Comparison of ENCODE assay signal across 10 cellular contexts in genomic region chrX:53084043-53084570, GRCh38. TPM values are rescaled to one million over a fixed set of nuclear protein-coding genes. Genes with fewer than 3 reads are reported as not detected.
DNase-seq lines count a peak whose midpoint lies in the region; ATAC-seq and TF ChIP-seq lines count a peak whose summit lies in the region.
"Had no signal": no experiment of that assay in that cellular context is flagged by ENCODE, and none has a peak within 500 bp of the region (broad histone marks: within the 10 kb centered on the region; RNA-seq: fewer than 3 reads in every experiment).

No MANE protein-coding gene starts in this region.

- H3K4me3 ChIP-seq in iPS-20b (ENCODE audit: low read length) (peak overlapping the region; percentile 77; the same call in 1 of the 2 replicates), suprapubic skin (peak overlapping the region; percentile 77), adrenal gland (peak overlapping the region in 1 of 4 donors; percentile 79)

- H3K27ac Mint-ChIP-seq in activated CD8-positive, alpha-beta T cell treated with anti-CD3 and anti-CD28 coated beads for 36 hours: peak overlapping the region; percentile 71
- H3K27ac Mint-ChIP-seq in activated CD8-positive, alpha-beta T cell treated with anti-CD3 and anti-CD28 coated beads, Interleukin-2, amount 10 ng/mL, durations not matched to agents 7 days and 5 days: no peak overlapping the region
- H3K27ac Mint-ChIP-seq in activated naive CD4-positive, alpha-beta T cell treated with anti-CD3 and anti-CD28 coated beads, Interleukin-2, amount 50 U/mL, for 72 hours: peak overlapping the region; percentile 91 to 96

- 60% methylated on average over 4 of the region's 4 CpGs for WGBS in suprapubic skin
- 35 to 61% (median 46%) methylated on average over 2 to 4 of the region's 4 CpGs for WGBS in adrenal gland, 4 donors

- intact Hi-C loops in activated CD8-positive, alpha-beta T cell treated with anti-CD3 and anti-CD28 coated beads for 36 hours (cut with micrococcal nuclease): no loop called here
- intact Hi-C loops in adrenal gland (cut with DNase I): no loop called here

- H3K9me3 Mint-ChIP-seq in activated CD8-positive, alpha-beta T cell treated with anti-CD3 and anti-CD28 coated beads for 36 hours: no peaks in the 10 kb centered on the region
- no peaks in the 10 kb centered on the region for H3K9me3 Mint-ChIP-seq in activated CD8-positive, alpha-beta T cell treated with anti-CD3 and anti-CD28 coated beads, Interleukin-2, amount 10 ng/mL, durations not matched to agents 7 days and 5 days (ENCODE audit: insufficient read depth)
- H3K9me3 Mint-ChIP-seq in activated naive CD4-positive, alpha-beta T cell treated with anti-CD3 and anti-CD28 coated beads, Interleukin-2, amount 50 U/mL, for 72 hours: no peaks in the 10 kb centered on the region

- CTCF ChIA-PET in activated CD8-positive, alpha-beta T cell treated with anti-CD3 and anti-CD28 coated beads for 36 hours (lab: Charles Lee): no interaction called here
- CTCF ChIA-PET in activated CD8-positive, alpha-beta T cell treated with anti-CD3 and anti-CD28 coated beads, Interleukin-2, amount 10 ng/mL, durations not matched to agents 7 days and 5 days (lab: Charles Lee): no interaction called here

- H3K4me3 Mint-ChIP-seq in activated CD8-positive, alpha-beta T cell treated with anti-CD3 and anti-CD28 coated beads for 36 hours: peak overlapping the region; percentile 89
- no peak overlapping the region for H3K4me3 Mint-ChIP-seq in activated CD8-positive, alpha-beta T cell treated with anti-CD3 and anti-CD28 coated beads, Interleukin-2, amount 10 ng/mL, durations not matched to agents 7 days and 5 days

- TF ChIP-seq EP300 in suprapubic skin (IDR thresholded peaks at IDR 0.05): no peak

- no peaks in the 10 kb centered on the region; the same call in 1 of the 2 replicates for H3K27me3 ChIP-seq in iPS-20b (ENCODE audit: insufficient read depth, low read length)
- H3K27me3 ChIP-seq in suprapubic skin: no peaks in the 10 kb centered on the region
- H3K27me3 ChIP-seq in adrenal gland: no peaks in the 10 kb centered on the region

- peaks cover 51% of the 10 kb centered on the region for H3K36me3 Mint-ChIP-seq in activated CD8-positive, alpha-beta T cell treated with anti-CD3 and anti-CD28 coated beads for 36 hours (ENCODE audit: low read depth)
- peaks cover 32% of the 10 kb centered on the region for H3K36me3 Mint-ChIP-seq in activated CD8-positive, alpha-beta T cell treated with anti-CD3 and anti-CD28 coated beads, Interleukin-2, amount 10 ng/mL, durations not matched to agents 7 days and 5 days (ENCODE audit: low read depth)
- peaks cover 38% of the 10 kb centered on the region in 2 donors for H3K36me3 Mint-ChIP-seq in activated naive CD4-positive, alpha-beta T cell treated with anti-CD3 and anti-CD28 coated beads, Interleukin-2, amount 50 U/mL, for 72 hours

- H3K9me3 ChIP-seq in iPS-20b (ENCODE audit: insufficient read depth, low read depth, low read length): no peaks in the 10 kb centered on the region
- H3K9me3 ChIP-seq in suprapubic skin: no peaks in the 10 kb centered on the region
- H3K9me3 ChIP-seq in adrenal gland (replicated peaks in 1 of 3): no peaks in the 10 kb centered on the region

- H3K27me3 Mint-ChIP-seq in activated CD8-positive, alpha-beta T cell treated with anti-CD3 and anti-CD28 coated beads for 36 hours: no peaks in the 10 kb centered on the region
- no peaks in the 10 kb centered on the region for H3K27me3 Mint-ChIP-seq in activated CD8-positive, alpha-beta T cell treated with anti-CD3 and anti-CD28 coated beads, Interleukin-2, amount 10 ng/mL, durations not matched to agents 7 days and 5 days (ENCODE audit: low read depth)

- ATAC-seq in activated CD8-positive, alpha-beta T cell treated with anti-CD3 and anti-CD28 coated beads for 36 hours: no peak
- no peak for ATAC-seq in activated CD8-positive, alpha-beta T cell treated with anti-CD3 and anti-CD28 coated beads, Interleukin-2, amount 10 ng/mL, durations not matched to agents 7 days and 5 days
- peak in 1 of 2 donors; percentile 3 for ATAC-seq in activated naive CD4-positive, alpha-beta T cell treated with anti-CD3 and anti-CD28 coated beads, Interleukin-2, amount 50 U/mL, for 72 hours
- no peak for ATAC-seq in GM21529 (IDR thresholded peaks at IDR 0.05; ENCODE audit: unreplicated experiment)
- no peak for ATAC-seq in GM18502 (IDR thresholded peaks at IDR 0.05; ENCODE audit: poor library complexity, unreplicated experiment)

- peaks cover 61% of the 10 kb centered on the region for H3K4me1 Mint-ChIP-seq in activated CD8-positive, alpha-beta T cell treated with anti-CD3 and anti-CD28 coated beads for 36 hours (ENCODE audit: low read depth)
- H3K4me1 Mint-ChIP-seq in activated CD8-positive, alpha-beta T cell treated with anti-CD3 and anti-CD28 coated beads, Interleukin-2, amount 10 ng/mL, durations not matched to agents 7 days and 5 days (ENCODE audit: low read depth): peaks cover 46% of the 10 kb centered on the region

- no peak for DNase-seq in activated CD8-positive, alpha-beta T cell treated with anti-CD3 and anti-CD28 coated beads for 36 hours
- no peak for DNase-seq in activated CD8-positive, alpha-beta T cell treated with anti-CD3 and anti-CD28 coated beads, Interleukin-2, amount 10 ng/mL, durations not matched to agents 7 days and 5 days
- DNase-seq in activated naive CD4-positive, alpha-beta T cell treated with anti-CD3 and anti-CD28 coated beads, Interleukin-2, amount 50 U/mL, for 72 hours (ENCODE audit: low spot score in 2 of 2): no peak
- DNase-seq in suprapubic skin (ENCODE audit: low spot score in 2 of 2) (no peak), adrenal gland (no peak)
- DNase-seq: activated CD4-positive, alpha-beta T cell treated with anti-CD3 and anti-CD28 coated beads for 48 hours; NCI-H1417 had no signal

- H3K9ac ChIP-seq in iPS-20b (ENCODE audit: low read depth, low read length): no peak overlapping the region

- TF ChIP-seq CTCF in activated CD8-positive, alpha-beta T cell treated with anti-CD3 and anti-CD28 coated beads for 36 hours (IDR thresholded peaks at IDR 0.05): no peak
- TF ChIP-seq CTCF in suprapubic skin (IDR thresholded peaks at IDR 0.05): no peak
- TF ChIP-seq CTCF in adrenal gland (IDR thresholded peaks at IDR 0.05): no peak

- POLR2A ChIA-PET in activated CD8-positive, alpha-beta T cell treated with anti-CD3 and anti-CD28 coated beads for 36 hours (lab: Charles Lee): no interaction called here
- POLR2A ChIA-PET in activated CD8-positive, alpha-beta T cell treated with anti-CD3 and anti-CD28 coated beads, Interleukin-2, amount 10 ng/mL, durations not matched to agents 7 days and 5 days (lab: Charles Lee): no interaction called here

- peaks cover 2% of the 10 kb centered on the region; the same call in 1 of the 2 replicates for H3K4me1 ChIP-seq in iPS-20b (ENCODE audit: insufficient read depth, low read length)
- peaks cover 36% of the 10 kb centered on the region for H3K4me1 ChIP-seq in suprapubic skin
- peaks cover 7 to 27% of the 10 kb centered on the region in 2 donors for H3K4me1 ChIP-seq in adrenal gland (replicated peaks in 1 of 2)

- H3K36me3 ChIP-seq in iPS-20b (ENCODE audit: insufficient read depth, low read depth, low read length) (peaks cover 28% of the 10 kb centered on the region), suprapubic skin (peaks cover 15% of the 10 kb centered on the region), adrenal gland (replicated peaks in 1 of 2) (peaks cover 0 to 9% of the 10 kb centered on the region in 2 donors)

- no peak for TF ChIP-seq POLR2A in suprapubic skin (IDR thresholded peaks at IDR 0.05)
- no peak for TF ChIP-seq POLR2A in adrenal gland (IDR thresholded peaks at IDR 0.05)

- no peak overlapping the region for H3K27ac ChIP-seq in iPS-20b (ENCODE audit: low read length)
- no peak overlapping the region for H3K27ac ChIP-seq in suprapubic skin
- peak overlapping the region in 2 of 5 donors; percentile 93 to 97 for H3K27ac ChIP-seq in adrenal gland

RNA-seq across cellular contexts. Expression of gene TSPYL2, which starts 1.9 kb away (rescaled TPM):
- 10 to 100 TPM; 56.8 to 61.0 TPM for total RNA-seq in activated CD8-positive, alpha-beta T cell treated with anti-CD3 and anti-CD28 coated beads for 36 hours
- total RNA-seq in activated CD8-positive, alpha-beta T cell treated with anti-CD3 and anti-CD28 coated beads, Interleukin-2, amount 10 ng/mL, durations not matched to agents 7 days and 5 days: 10 to 100 TPM; 18.1 to 20.0 TPM
- 10 to 100 TPM; 49.6 to 97.4 TPM for total RNA-seq in activated naive CD4-positive, alpha-beta T cell treated with anti-CD3 and anti-CD28 coated beads, Interleukin-2, amount 50 U/mL, for 72 hours
- total RNA-seq in suprapubic skin (10 to 100 TPM; 29.4 to 60.7 (median 48.4) TPM), adrenal gland (100 to 1,000 TPM in 2 of 8 donors, 10 to 100 TPM in 6; 35.5 to 107 (median 85.6) TPM)
- 100 to 1,000 TPM; 168 to 536 (median 308) TPM for polyA plus RNA-seq in adrenal gland

RNA-seq across cellular contexts. Expression of gene KANTR, which starts 9.8 kb away (rescaled TPM):
- total RNA-seq in activated CD8-positive, alpha-beta T cell treated with anti-CD3 and anti-CD28 coated beads for 36 hours: 10 to 100 TPM; 11.1 to 11.7 TPM
- total RNA-seq in activated CD8-positive, alpha-beta T cell treated with anti-CD3 and anti-CD28 coated beads, Interleukin-2, amount 10 ng/mL, durations not matched to agents 7 days and 5 days: 10 to 100 TPM; 11.5 to 11.6 TPM
- 10 to 100 TPM; 25.1 to 26.0 TPM for total RNA-seq in activated naive CD4-positive, alpha-beta T cell treated with anti-CD3 and anti-CD28 coated beads, Interleukin-2, amount 50 U/mL, for 72 hours
- total RNA-seq in suprapubic skin (10 to 100 TPM; 16.2 to 81.3 (median 28.6) TPM), adrenal gland (10 to 100 TPM in 3 of 8 donors, 1 to 10 TPM in 5; 4.1 to 21.2 (median 7.6) TPM)
- polyA plus RNA-seq in adrenal gland: 10 to 100 TPM in 2 of 3 donors, 1 to 10 TPM in 1; 3.6 to 27.8 (median 12.5) TPM

RNA-seq across cellular contexts. Expression of gene GPR173, which starts 35.5 kb away (rescaled TPM):
- total RNA-seq in activated CD8-positive, alpha-beta T cell treated with anti-CD3 and anti-CD28 coated beads for 36 hours: under 1 TPM; 0.36 to 0.70 TPM
- total RNA-seq in activated CD8-positive, alpha-beta T cell treated with anti-CD3 and anti-CD28 coated beads, Interleukin-2, amount 10 ng/mL, durations not matched to agents 7 days and 5 days: not detected
- under 1 TPM; 0.11 to 0.14 TPM for total RNA-seq in activated naive CD4-positive, alpha-beta T cell treated with anti-CD3 and anti-CD28 coated beads, Interleukin-2, amount 50 U/mL, for 72 hours
- total RNA-seq in suprapubic skin: 1 to 10 TPM in 1 of 4 donors, under 1 TPM in 3; 0.21 to 2.3 (median 0.72) TPM
- 1 to 10 TPM in 7 of 8 donors, under 1 TPM in 1; 0.61 to 5.0 (median 2.1) TPM for total RNA-seq in adrenal gland
- polyA plus RNA-seq in adrenal gland: 1 to 10 TPM; 2.1 to 4.7 (median 4.0) TPM
